ENCODE assay signal across 27 cellular contexts in the genomic region with DNA sequence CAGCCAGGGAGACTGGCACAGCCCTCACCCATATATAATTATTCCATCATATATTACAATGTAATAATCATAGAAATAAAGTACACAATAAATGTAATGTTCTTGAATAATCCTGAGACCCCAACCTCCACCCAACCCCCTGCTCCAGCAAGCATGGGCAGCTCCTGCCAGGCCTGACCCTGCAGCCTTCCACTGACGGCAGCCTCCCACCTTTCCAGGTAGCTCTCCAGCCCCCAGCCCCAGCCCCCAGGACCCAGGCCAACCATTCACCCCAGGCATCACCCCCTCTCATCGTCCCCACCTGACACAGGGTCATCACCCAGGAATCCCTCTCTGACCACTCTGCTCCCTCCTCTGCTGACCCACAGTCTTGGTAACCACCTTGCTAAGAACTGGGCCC. TPM values are rescaled to one million over a fixed set of nuclear protein-coding genes. Genes with fewer than 3 reads are reported as not detected.
DNase-seq lines count a peak whose midpoint lies in the region; ATAC-seq lines count a peak whose summit lies in the region.
"Had no signal": no experiment of that assay in that cellular context is flagged by ENCODE, and none has a peak within 500 bp of the region (broad histone marks: within the 10 kb centered on the region; RNA-seq: fewer than 3 reads in every experiment).

No MANE protein-coding gene starts in this region.

- H3K4me1 Mint-ChIP-seq in stimulated activated naive CD8-positive, alpha-beta T cell treated with anti-CD3 and anti-CD28 coated beads, Interleukin-15, Interleukin-2, amounts not matched to agents 100 ng/mL and 50 ng/mL, for 24 hours (ENCODE audit: low read depth): peaks cover 45% of the 10 kb centered on the region
- H3K4me1 Mint-ChIP-seq in central memory CD8-positive, alpha-beta T cell: peaks cover 35% of the 10 kb centered on the region
- peaks cover 64 to 66% of the 10 kb centered on the region in 2 donors for H3K4me1 Mint-ChIP-seq in natural killer cell treated with Interleukin-12 subunit alpha and Interleukin-12 subunit beta and Interleukin-15 and Interleukin-18, amount 100 ng/mL, for 72 hours (ENCODE audit: low read depth in 2 of 2)

- no peak overlapping the region for H3K4me3 Mint-ChIP-seq in stimulated activated naive CD8-positive, alpha-beta T cell treated with anti-CD3 and anti-CD28 coated beads, Interleukin-15, Interleukin-2, amounts not matched to agents 100 ng/mL and 50 ng/mL, for 24 hours
- no peak overlapping the region for H3K4me3 Mint-ChIP-seq in central memory CD8-positive, alpha-beta T cell
- H3K4me3 Mint-ChIP-seq in natural killer cell treated with Interleukin-12 subunit alpha and Interleukin-12 subunit beta and Interleukin-15 and Interleukin-18, amount 100 ng/mL, for 72 hours: no peak overlapping the region
- H3K4me3 Mint-ChIP-seq: activated T-cell treated with anti-CD3 and anti-CD28 coated beads, Interleukin-2, amount 50 U/mL, for 24 hours; naive thymus-derived CD8-positive, alpha-beta T cell; T-helper 17 cell had no signal

- H3K36me3 Mint-ChIP-seq in stimulated activated naive CD8-positive, alpha-beta T cell treated with anti-CD3 and anti-CD28 coated beads, Interleukin-15, Interleukin-2, amounts not matched to agents 100 ng/mL and 50 ng/mL, for 24 hours (ENCODE audit: low read depth): no peaks in the 10 kb centered on the region
- H3K36me3 Mint-ChIP-seq in central memory CD8-positive, alpha-beta T cell (ENCODE audit: insufficient read depth): no peaks in the 10 kb centered on the region
- H3K36me3 Mint-ChIP-seq in natural killer cell treated with Interleukin-12 subunit alpha and Interleukin-12 subunit beta and Interleukin-15 and Interleukin-18, amount 100 ng/mL, for 72 hours: no peaks in the 10 kb centered on the region
- H3K36me3 Mint-ChIP-seq: naive thymus-derived CD8-positive, alpha-beta T cell had no signal

- H3K9me3 Mint-ChIP-seq in stimulated activated naive CD8-positive, alpha-beta T cell treated with anti-CD3 and anti-CD28 coated beads, Interleukin-15, Interleukin-2, amounts not matched to agents 100 ng/mL and 50 ng/mL, for 24 hours: no peaks in the 10 kb centered on the region
- no peaks in the 10 kb centered on the region for H3K9me3 Mint-ChIP-seq in central memory CD8-positive, alpha-beta T cell
- no peaks in the 10 kb centered on the region for H3K9me3 Mint-ChIP-seq in natural killer cell treated with Interleukin-12 subunit alpha and Interleukin-12 subunit beta and Interleukin-15 and Interleukin-18, amount 100 ng/mL, for 72 hours
- H3K9me3 Mint-ChIP-seq: activated T-cell treated with anti-CD3 and anti-CD28 coated beads, Interleukin-2, amount 50 U/mL, for 24 hours; naive thymus-derived CD8-positive, alpha-beta T cell had no signal

- DNase-seq in stimulated activated naive CD8-positive, alpha-beta T cell treated with anti-CD3 and anti-CD28 coated beads, Interleukin-15, Interleukin-2, amounts not matched to agents 100 U/mL and 50 U/mL, for 24 hours: no peak
- DNase-seq in central memory CD8-positive, alpha-beta T cell (ENCODE audit: low spot score in 2 of 2): no peak
- DNase-seq in natural killer cell treated with Interleukin-12 subunit alpha and Interleukin-12 subunit beta and Interleukin-15 and Interleukin-18, amount 100 ng/mL, for 72 hours (ENCODE audit: low spot score): no peak
- no peak for DNase-seq in activated naive CD4-positive, alpha-beta T cell treated with Interleukin-2 at 50 U/mL for 16 hours
- DNase-seq in dedifferentiated amniotic fluid mesenchymal stem cell (ENCODE audit: extremely low spot score): no peak
- no peak for DNase-seq in RPMI8226
- DNase-seq: activated CD4-positive, alpha-beta T cell treated with anti-CD3 and anti-CD28 coated beads for 48 hours; activated naive CD4-positive, alpha-beta T cell; activated T-cell treated with anti-CD3 and anti-CD28 coated beads, Interleukin-2, amount 50 U/mL, for 24 hours; aorta; BE2C; DND-41; naive thymus-derived CD8-positive, alpha-beta T cell; NCI-H1092 treated with DMSO at 0.1 percent for 48 hours; NCI-H187 treated with DMSO at 0.1 percent for 48 hours; NCI-H526; sigmoid colon; T-helper 17 cell had no signal

- ATAC-seq in stimulated activated naive CD8-positive, alpha-beta T cell treated with anti-CD3 and anti-CD28 coated beads, Interleukin-15, Interleukin-2, amounts not matched to agents 100 U/mL and 50 U/mL, for 24 hours: no peak
- ATAC-seq in central memory CD8-positive, alpha-beta T cell (replicated peaks; ENCODE audit: extremely low read depth, poor library complexity, severe bottlenecking): no peak
- ATAC-seq in natural killer cell treated with Interleukin-12 subunit alpha and Interleukin-12 subunit beta and Interleukin-15 and Interleukin-18, amount 100 ng/mL, for 72 hours: no peak
- ATAC-seq in HG03280 (IDR thresholded peaks at IDR 0.05; ENCODE audit: unreplicated experiment): no peak
- ATAC-seq: HCT116; HepG2; naive thymus-derived CD8-positive, alpha-beta T cell had no signal

- no peaks in the 10 kb centered on the region for H3K27me3 Mint-ChIP-seq in stimulated activated naive CD8-positive, alpha-beta T cell treated with anti-CD3 and anti-CD28 coated beads, Interleukin-15, Interleukin-2, amounts not matched to agents 100 ng/mL and 50 ng/mL, for 24 hours
- no peaks in the 10 kb centered on the region for H3K27me3 Mint-ChIP-seq in central memory CD8-positive, alpha-beta T cell
- H3K27me3 Mint-ChIP-seq in natural killer cell treated with Interleukin-12 subunit alpha and Interleukin-12 subunit beta and Interleukin-15 and Interleukin-18, amount 100 ng/mL, for 72 hours: no peaks in the 10 kb centered on the region
- H3K27me3 Mint-ChIP-seq: activated T-cell treated with anti-CD3 and anti-CD28 coated beads, Interleukin-2, amount 50 U/mL, for 24 hours; naive thymus-derived CD8-positive, alpha-beta T cell; T-helper 17 cell had no signal

- H3K27ac Mint-ChIP-seq in stimulated activated naive CD8-positive, alpha-beta T cell treated with anti-CD3 and anti-CD28 coated beads, Interleukin-15, Interleukin-2, amounts not matched to agents 100 ng/mL and 50 ng/mL, for 24 hours: peak overlapping the region; percentile 4
- H3K27ac Mint-ChIP-seq in central memory CD8-positive, alpha-beta T cell (ENCODE audit: low read depth): peak overlapping the region; percentile 36
- H3K27ac Mint-ChIP-seq in natural killer cell treated with Interleukin-12 subunit alpha and Interleukin-12 subunit beta and Interleukin-15 and Interleukin-18, amount 100 ng/mL, for 72 hours: peak overlapping the region; percentile 36 to 82
- H3K27ac Mint-ChIP-seq: T-helper 17 cell had no signal

RNA-seq across cellular contexts. Expression of gene TFEB, which starts 14.6 kb away (rescaled TPM):
- total RNA-seq in natural killer cell treated with Interleukin-12 subunit alpha and Interleukin-12 subunit beta and Interleukin-15 and Interleukin-18, amount 100 ng/mL, for 72 hours: 10 to 100 TPM; 36.0 to 40.1 TPM

RNA-seq across cellular contexts. Expression of gene PGC, which starts 26.4 kb away (rescaled TPM):
- total RNA-seq in natural killer cell treated with Interleukin-12 subunit alpha and Interleukin-12 subunit beta and Interleukin-15 and Interleukin-18, amount 100 ng/mL, for 72 hours: not detected
- total RNA-seq: activated CD8-positive, alpha-beta memory T cell treated with anti-CD3 and anti-CD28 coated beads for 36 hours; cardiac muscle cell; dermis microvascular lymphatic vessel endothelial cell; mesenteric fat pad; naive thymus-derived CD8-positive, alpha-beta T cell; sigmoid colon; T-helper 17 cell; ureter had no signal

RNA-seq across cellular contexts. Expression of gene FRS3, which starts 58.9 kb away (rescaled TPM):
- 1 to 10 TPM; 7.4 to 9.5 TPM for total RNA-seq in natural killer cell treated with Interleukin-12 subunit alpha and Interleukin-12 subunit beta and Interleukin-15 and Interleukin-18, amount 100 ng/mL, for 72 hours

RNA-seq across cellular contexts. Expression of gene PRICKLE4, which starts 59.8 kb away (rescaled TPM):
- not detected for total RNA-seq in natural killer cell treated with Interleukin-12 subunit alpha and Interleukin-12 subunit beta and Interleukin-15 and Interleukin-18, amount 100 ng/mL, for 72 hours
- total RNA-seq: activated CD8-positive, alpha-beta memory T cell treated with anti-CD3 and anti-CD28 coated beads for 36 hours; naive thymus-derived CD8-positive, alpha-beta T cell; T-helper 17 cell had no signal

Comparison
In these comparisons a context has a peak if more than half of its experiments do, and no peak if none do; other contexts are left out.
1. H3K27ac Mint-ChIP-seq: peak in every context shown above with its lines; median percentile 59 in natural killer cell treated with Interleukin-12 subunit alpha and Interleukin-12 subunit beta and Interleukin-15 and Interleukin-18, amount 100 ng/mL, for 72 hours; 36 in central memory CD8-positive, alpha-beta T cell; 4 in stimulated activated naive CD8-positive, alpha-beta T cell treated with anti-CD3 and anti-CD28 coated beads, Interleukin-15, Interleukin-2, amounts not matched to agents 100 ng/mL and 50 ng/mL, for 24 hours.